In genomic region chr14:24329736-24330135, GRCh38 we compare ENCODE assay signal across 11 cellular contexts. TPM values are rescaled to one million over a fixed set of nuclear protein-coding genes. Genes with fewer than 3 reads are reported as not detected.
DNase-seq lines count a peak whose midpoint lies in the region; ATAC-seq and TF ChIP-seq lines count a peak whose summit lies in the region.
"Had no signal": no experiment of that assay in that cellular context is flagged by ENCODE, and none has a peak within 500 bp of the region (broad histone marks: within the 10 kb centered on the region; RNA-seq: fewer than 3 reads in every experiment).

No MANE protein-coding gene starts in this region.

- no peaks in the 10 kb centered on the region for H3K36me3 ChIP-seq in BLaER1 treated with 17β-estradiol and CSF1 and Interleukin-3, amounts not matched to agents 10 nM and 100 nM
- H3K36me3 ChIP-seq: pancreas had no signal

- H3K4me1 Mint-ChIP-seq in T-helper 17 cell (peaks cover 45% of the 10 kb centered on the region), natural killer cell (peaks cover 69 to 77% of the 10 kb centered on the region in 2 donors)

- H3K27me3 ChIP-seq in BLaER1 treated with 17β-estradiol and CSF1 and Interleukin-3, amounts not matched to agents 10 nM and 100 nM, result peaks cover 25 to 39% (median 32%) of the 10 kb centered on the region in 11 experiments

- intact Hi-C loops in natural killer cell (cut with micrococcal nuclease), result loop anchor here (1.0 to 10.0 kb wide), 6 partner anchors 38 to 825 kb away; partner anchors contain the start of genes GZMB, NFATC4 and RABGGTA

- TF ChIP-seq CTCF in natural killer cell (IDR thresholded peaks at IDR 0.05), result no peak

- no peaks in the 10 kb centered on the region for H3K9me3 ChIP-seq in BLaER1 treated with 17β-estradiol and CSF1 and Interleukin-3, amounts not matched to agents 10 nM and 100 nM (replicated peaks in 1 of 11)
- no peaks in the 10 kb centered on the region for H3K9me3 ChIP-seq in T-helper 17 cell (ENCODE audit: control insufficient read depth, low read length, poor library complexity, severe bottlenecking)
- H3K9me3 ChIP-seq: pancreas had no signal

- no peaks in the 10 kb centered on the region for H3K9me3 Mint-ChIP-seq in natural killer cell

- peak overlapping the region; percentile 53 to 94 (median 80); a peak in 21 of 22 replicates for H3K4me2 ChIP-seq in BLaER1 treated with 17β-estradiol and CSF1 and Interleukin-3, amounts not matched to agents 10 nM and 100 nM

- no peak overlapping the region for H3K4me3 Mint-ChIP-seq in T-helper 17 cell
- H3K4me3 Mint-ChIP-seq in natural killer cell, result peak overlapping the region; percentile 79

- H3K4me3 ChIP-seq in BLaER1 treated with 17β-estradiol and CSF1 and Interleukin-3, amounts not matched to agents 10 nM and 100 nM, result no peak overlapping the region
- H3K4me3 ChIP-seq: pancreas had no signal

- H4K20me1 ChIP-seq in BLaER1 treated with 17β-estradiol and CSF1 and Interleukin-3, amounts not matched to agents 10 nM and 100 nM, result peaks cover 0 to 20% (median 10%) of the 10 kb centered on the region in 11 experiments; a peak in 10 of 22 replicates

- no peaks in the 10 kb centered on the region for H3K36me3 Mint-ChIP-seq in T-helper 17 cell (ENCODE audit: low read depth)
- H3K36me3 Mint-ChIP-seq in natural killer cell, result no peaks in the 10 kb centered on the region

- ATAC-seq in T-helper 17 cell, result peak; percentile 51
- ATAC-seq in natural killer cell, result peak; percentile 72 to 88 (median 85)
- ATAC-seq in HG03460 (IDR thresholded peaks at IDR 0.05; ENCODE audit: unreplicated experiment), result no peak
- ATAC-seq: HCT116 had no signal

- peak in 1 of 3 donors; percentile 27 for DNase-seq in T-helper 17 cell
- DNase-seq in activated effector memory CD4-positive, alpha-beta T cell treated with anti-CD3 and anti-CD28 coated beads, Interleukin-2, amount 50 U/mL, for 16 hours, result peak; percentile 80
- DNase-seq in natural killer cell, result peak; percentile 93
- DNase-seq in iPS-NIHi7 (ENCODE audit: extremely low spot score), result no peak
- no peak for DNase-seq in NCI-H2196 treated with DMSO at 0.1 percent for 48 hours (lab: John Stamatoyannopoulos, UW; ENCODE audit: unreplicated experiment)
- no peak for DNase-seq in SKM-1 treated with dmso at 0.1 percent for 144 hours (lab: John Stamatoyannopoulos, UW; ENCODE audit: unreplicated experiment)
- DNase-seq: dermis blood vessel endothelial cell, pancreas had no signal

- H3K27me3 Mint-ChIP-seq in T-helper 17 cell, result peaks cover 19% of the 10 kb centered on the region
- peaks cover 6 to 8% of the 10 kb centered on the region in 2 donors for H3K27me3 Mint-ChIP-seq in natural killer cell (ENCODE audit: low read depth in 2 of 2)

- H3K9ac ChIP-seq in BLaER1 treated with 17β-estradiol and CSF1 and Interleukin-3, amounts not matched to agents 10 nM and 100 nM, result peak overlapping the region in 3 of 11 experiments; percentile 15 to 46 (median 38); a peak in 2 of 22 replicates

- peak overlapping the region in 6 of 11 experiments; percentile 20 to 60 (median 40); a peak in 8 of 22 replicates for H3K27ac ChIP-seq in BLaER1 treated with 17β-estradiol and CSF1 and Interleukin-3, amounts not matched to agents 10 nM and 100 nM
- H3K27ac ChIP-seq: pancreas had no signal

- H3K4me1 ChIP-seq in BLaER1 treated with 17β-estradiol and CSF1 and Interleukin-3, amounts not matched to agents 10 nM and 100 nM, result peaks cover 80 to 97% (median 89%) of the 10 kb centered on the region in 10 experiments

- H3K27ac Mint-ChIP-seq in T-helper 17 cell (peak overlapping the region; percentile 29), natural killer cell (peak overlapping the region; percentile 87 to 88)

RNA-seq across cellular contexts. Expression of gene ADCY4, which starts 5.1 kb away (rescaled TPM):
- total RNA-seq in T-helper 17 cell (1 to 10 TPM; 5.4 to 7.9 TPM), natural killer cell (10 to 100 TPM in 2 of 3 donors, 1 to 10 TPM in 1; 9.8 to 17.6 (median 11.3) TPM)

RNA-seq across cellular contexts. Expression of gene RIPK3, which starts 10.1 kb away (rescaled TPM):
- 10 to 100 TPM; 22.7 to 26.1 TPM for total RNA-seq in T-helper 17 cell
- total RNA-seq in natural killer cell, result 10 to 100 TPM; 36.1 to 58.2 (median 45.5) TPM

RNA-seq across cellular contexts. Expression of gene LTB4R, which starts 18.4 kb away (rescaled TPM):
- 10 to 100 TPM; 21.5 to 23.1 TPM for total RNA-seq in T-helper 17 cell
- total RNA-seq in natural killer cell, result 10 to 100 TPM; 33.5 to 55.7 (median 49.7) TPM

RNA-seq across cellular contexts. Expression of gene LTB4R2, which starts 19.8 kb away (rescaled TPM):
- 10 to 100 TPM; 17.3 to 23.3 TPM for total RNA-seq in T-helper 17 cell
- 10 to 100 TPM; 27.6 to 40.5 (median 37.4) TPM for total RNA-seq in natural killer cell

RNA-seq across cellular contexts. Expression of gene CIDEB, which starts 22.0 kb away (rescaled TPM):
- total RNA-seq in T-helper 17 cell (10 to 100 TPM; 14.5 to 16.8 TPM), natural killer cell (10 to 100 TPM; 40.0 to 59.6 (median 46.6) TPM)

Comparison
In these comparisons a context has a peak if more than half of its experiments do, and no peak if none do; other contexts are left out.
1. DNase-seq: peak in activated effector memory CD4-positive, alpha-beta T cell treated with anti-CD3 and anti-CD28 coated beads, Interleukin-2, amount 50 U/mL, for 16 hours (single experiment) and natural killer cell (single experiment); none in iPS-NIHi7 (single experiment), NCI-H2196 treated with DMSO at 0.1 percent for 48 hours (single experiment) and SKM-1 treated with dmso at 0.1 percent for 144 hours (single experiment).